Comparison of ENCODE assay signal across 8 cellular contexts in genomic region chr6:83867527-83868161, GRCh38. TPM values are rescaled to one million over a fixed set of nuclear protein-coding genes. Genes with fewer than 3 reads are reported as not detected.
DNase-seq lines count a peak whose midpoint lies in the region; ATAC-seq and TF ChIP-seq lines count a peak whose summit lies in the region.

No MANE protein-coding gene starts in this region.

- peaks cover 29% of the 10 kb centered on the region for H3K79me2 ChIP-seq in GM23248 (ENCODE audit: insufficient read depth)

- peak overlapping the region; percentile 57 for H3K9ac ChIP-seq in GM23248

- H3K4me1 Mint-ChIP-seq in osteocyte (ENCODE audit: unreplicated experiment): peaks cover 16% of the 10 kb centered on the region
- peaks cover 7 to 18% of the 10 kb centered on the region in 2 donors for H3K4me1 Mint-ChIP-seq in stimulated activated naive B cell treated with anti-CD40 and anti-IgM and Interleukin-4, amounts not matched to agents 10 μg/mL and 1 μg/mL and 100 μg/mL, for 72 hours

- H3K9me3 ChIP-seq in GM23248 (ENCODE audit: low read depth): no peaks in the 10 kb centered on the region

- peak overlapping the region; percentile 61 for H3K4me2 ChIP-seq in GM23248 (ENCODE audit: unreplicated experiment)

- H3K4me1 ChIP-seq in GM23248 (ENCODE audit: insufficient read depth): peaks cover 20% of the 10 kb centered on the region

- H3K27me3 ChIP-seq in GM23248 (replicated peaks; ENCODE audit: insufficient read depth): no peaks in the 10 kb centered on the region

- H3K36me3 ChIP-seq in GM23248 (ENCODE audit: low read depth): no peaks in the 10 kb centered on the region

- H3F3A ChIP-seq in GM23248 (ENCODE audit: insufficient read depth): peaks cover 29% of the 10 kb centered on the region

- peak overlapping the region; percentile 88 for H3K27ac ChIP-seq in GM23248

- no peaks in the 10 kb centered on the region for H3K27me3 Mint-ChIP-seq in osteocyte (ENCODE audit: unreplicated experiment)
- H3K27me3 Mint-ChIP-seq in stimulated activated naive B cell treated with anti-CD40 and anti-IgM and Interleukin-4, amounts not matched to agents 10 μg/mL and 1 μg/mL and 100 μg/mL, for 72 hours: no peaks in the 10 kb centered on the region

- H3K36me3 Mint-ChIP-seq in osteocyte (ENCODE audit: unreplicated experiment): peaks cover 22% of the 10 kb centered on the region
- H3K36me3 Mint-ChIP-seq in stimulated activated naive B cell treated with anti-CD40 and anti-IgM and Interleukin-4, amounts not matched to agents 10 μg/mL and 1 μg/mL and 100 μg/mL, for 72 hours: peaks cover 45 to 54% of the 10 kb centered on the region in 2 donors

- H2AFZ ChIP-seq in GM23248: peak overlapping the region; percentile 62

- no peak for ATAC-seq in stimulated activated naive B cell treated with anti-CD40 and anti-IgM and Interleukin-4, amounts not matched to agents 10 μg/mL and 1 μg/mL and 100 μg/mL, for 72 hours (replicated peaks)
- ATAC-seq in HG03565 (IDR thresholded peaks at IDR 0.05; ENCODE audit: unreplicated experiment): no peak

- DNase-seq in GM23248: peak; percentile 100
- DNase-seq in NCI-H460 (ENCODE audit: extremely low read depth, low read depth): peak; percentile 66
- DNase-seq in epithelial cell of esophagus (ENCODE audit: low read depth): peak; percentile 99
- DNase-seq in osteocyte (ENCODE audit: extremely low spot score, unreplicated experiment): no peak
- DNase-seq in stimulated activated naive B cell treated with anti-CD40 and anti-IgM and Interleukin-4, amounts not matched to agents 10 μg/mL and 1 μg/mL and 100 μg/mL, for 72 hours: no peak
- no peak for DNase-seq in NCI-H1436 (lab: John Stamatoyannopoulos, UW)
- DNase-seq in activated CD8-positive, alpha-beta memory T cell treated with anti-CD3 and anti-CD28 coated beads, Interleukin-2, amount 50 U/mL, for 48 hours: no peak

- 0 to 7% methylated on average over 9 of the region's 9 CpGs for WGBS in GM23248 (ENCODE audit: low coverage in 1 of 2, low lambda C conversion rate in 2 of 2, missing lambda C conversion rate in 2 of 2), 2 experiments

- TF ChIP-seq CTCF in epithelial cell of esophagus (IDR thresholded peaks at IDR 0.05; ENCODE audit: insufficient read depth, low read depth, low read length, missing control alignments) (no peak), osteocyte (IDR thresholded peaks at IDR 0.05) (no peak)

- no peaks in the 10 kb centered on the region for H4K20me1 ChIP-seq in GM23248 (ENCODE audit: insufficient read depth)

- H3K27ac Mint-ChIP-seq in osteocyte (ENCODE audit: unreplicated experiment): peak overlapping the region; percentile 33
- H3K27ac Mint-ChIP-seq in stimulated activated naive B cell treated with anti-CD40 and anti-IgM and Interleukin-4, amounts not matched to agents 10 μg/mL and 1 μg/mL and 100 μg/mL, for 72 hours: no peak overlapping the region

- H3K4me3 ChIP-seq in GM23248 (peak overlapping the region; percentile 17; the same call in 1 of the 2 replicates), epithelial cell of esophagus (ENCODE audit: low read length) (no peak overlapping the region)

- H3K4me3 Mint-ChIP-seq in osteocyte (ENCODE audit: unreplicated experiment): no peak overlapping the region
- H3K4me3 Mint-ChIP-seq in stimulated activated naive B cell treated with anti-CD40 and anti-IgM and Interleukin-4, amounts not matched to agents 10 μg/mL and 1 μg/mL and 100 μg/mL, for 72 hours: no peak overlapping the region

- H3K9me2 ChIP-seq in GM23248 (ENCODE audit: insufficient read depth): no peaks in the 10 kb centered on the region

- in situ Hi-C loops in GM23248 (cut with MboI): no loop called here

- no peaks in the 10 kb centered on the region for H3K9me3 Mint-ChIP-seq in osteocyte (ENCODE audit: unreplicated experiment)
- peaks cover 7 to 10% of the 10 kb centered on the region in 2 donors for H3K9me3 Mint-ChIP-seq in stimulated activated naive B cell treated with anti-CD40 and anti-IgM and Interleukin-4, amounts not matched to agents 10 μg/mL and 1 μg/mL and 100 μg/mL, for 72 hours

RNA-seq across cellular contexts. Expression of gene CYB5R4, which starts 8.2 kb away (rescaled TPM):
- 4.1 and 26.7 TPM in 2 replicates for total RNA-seq in GM23248 (2014; rRNA removed; shearing (Covaris generic))
- 15.8 and 17.5 TPM in 2 replicates for polyA plus RNA-seq in GM23248 (2016; fragmentation: Nextera tagmentation; extraction: Ambion mirVana)
- 19.3 and 23.9 TPM in 2 replicates for total RNA-seq in NCI-H460 (2014; rRNA removed; shearing (Covaris generic))
- polyA plus RNA-seq in NCI-H460 (2014; cell fraction: nucleus; rRNA removed): 7.1 and 27.8 TPM in 2 replicates
- 10.9 and 11.4 TPM in 2 replicates for total RNA-seq in osteocyte

RNA-seq across cellular contexts. Expression of gene RIPPLY2, which starts 14.5 kb away (rescaled TPM):
- total RNA-seq in GM23248 (2014; rRNA removed; shearing (Covaris generic)): not detected in 2 replicates
- polyA plus RNA-seq in GM23248 (2016; fragmentation: Nextera tagmentation; extraction: Ambion mirVana): not detected in 2 replicates
- not detected in 2 replicates for total RNA-seq in NCI-H460 (2014; rRNA removed; shearing (Covaris generic))
- polyA plus RNA-seq in NCI-H460 (2014; cell fraction: nucleus; rRNA removed): not detected in 2 replicates
- not detected in 2 replicates for total RNA-seq in osteocyte

Comparison
In these comparisons a context has a peak if more than half of its experiments do, and no peak if none do; other contexts are left out.
1. DNase-seq: peak in GM23248 (single experiment), NCI-H460 (single experiment) and epithelial cell of esophagus (single experiment); none in osteocyte (single experiment), stimulated activated naive B cell treated with anti-CD40 and anti-IgM and Interleukin-4, amounts not matched to agents 10 μg/mL and 1 μg/mL and 100 μg/mL, for 72 hours (single experiment), NCI-H1436 (single experiment) and activated CD8-positive, alpha-beta memory T cell treated with anti-CD3 and anti-CD28 coated beads, Interleukin-2, amount 50 U/mL, for 48 hours (single experiment).